ENCODE assay signal across 8 cellular contexts in the genomic region with DNA sequence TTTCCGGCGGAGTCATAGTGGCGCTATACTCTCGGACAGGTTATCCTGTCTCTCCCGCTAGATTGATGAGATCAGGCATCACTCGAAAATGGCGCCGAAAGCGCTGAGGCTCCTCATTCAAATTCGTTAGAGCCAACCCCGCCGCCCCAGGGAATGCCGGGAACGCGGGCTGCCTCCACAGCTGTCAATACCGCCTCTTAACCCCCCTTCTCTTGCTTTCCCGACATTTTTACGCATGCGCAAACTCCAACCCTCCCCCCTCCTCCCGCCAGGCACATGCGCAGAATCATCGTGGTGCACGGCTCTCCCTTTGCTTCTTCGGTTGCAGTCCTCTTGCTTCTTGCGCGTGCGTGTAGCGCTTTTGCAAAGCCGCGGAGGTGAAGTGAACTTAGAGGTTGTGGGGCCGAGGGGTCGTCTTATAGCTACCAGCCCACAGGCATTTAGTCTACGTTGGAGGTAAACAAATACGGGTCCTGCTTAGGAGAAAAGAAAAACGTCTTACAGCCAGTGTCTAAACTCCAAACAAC.
A peak's percentile ranks its signal among the peaks of the same experiment; 100 is the strongest.
DNase-seq lines count a peak whose midpoint lies in the region; ATAC-seq and TF ChIP-seq lines count a peak whose summit lies in the region.

No MANE protein-coding gene starts in this region.

- peak; percentile 72 for ATAC-seq in GM19395 (IDR thresholded peaks at IDR 0.05; ENCODE audit: unreplicated experiment)
- peak; percentile 34 for ATAC-seq in HG03558 (IDR thresholded peaks at IDR 0.05; ENCODE audit: extremely low read depth, unreplicated experiment)
- ATAC-seq in left lobe of liver: peak; percentile 83

- DNase-seq in CD14-positive monocyte (ENCODE audit: low spot score): peak; percentile 99
- DNase-seq in NCI-H748 (lab: John Stamatoyannopoulos, UW; ENCODE audit: unreplicated experiment): peak; percentile 99
- DNase-seq in activated CD4-positive, alpha-beta T cell treated with anti-CD3 and anti-CD28 coated beads, Interleukin-2, amount 50 U/mL, for 24 hours (ENCODE audit: low read depth in 1 of 2, low spot score in 1 of 2): peak; percentile 98 to 99
- DNase-seq in left lobe of liver (ENCODE audit: low spot score): peak; percentile 99
- DNase-seq in stimulated activated CD4-positive, alpha-beta T cell treated with anti-CD3 and anti-CD28 coated beads, Interleukin-2, amount 100 ng/mL, for 24 hours: peak; percentile 97 to 98

- no peak for TF ChIP-seq CTCF in CD14-positive monocyte (IDR thresholded peaks at IDR 0.05)

- peaks cover 10 to 12% of the 10 kb centered on the region in 2 donors for H3K36me3 Mint-ChIP-seq in CD14-positive monocyte
- H3K36me3 Mint-ChIP-seq in dendritic cell treated with granulocyte-macrophage colony-stimulating factor and Interleukin-4, amounts not matched to agents 40 ng/mL and 50 ng/mL, for 4 days (ENCODE audit: low read depth): peaks cover 16% of the 10 kb centered on the region

- H3K27me3 Mint-ChIP-seq in CD14-positive monocyte (ENCODE audit: low read depth in 3 of 3): no peaks in the 10 kb centered on the region
- no peaks in the 10 kb centered on the region for H3K27me3 Mint-ChIP-seq in dendritic cell treated with granulocyte-macrophage colony-stimulating factor and Interleukin-4, amounts not matched to agents 40 ng/mL and 50 ng/mL, for 4 days

- peak overlapping the region; percentile 99 to 100 for H3K4me3 Mint-ChIP-seq in CD14-positive monocyte
- peak overlapping the region; percentile 98 for H3K4me3 Mint-ChIP-seq in dendritic cell treated with granulocyte-macrophage colony-stimulating factor and Interleukin-4, amounts not matched to agents 40 ng/mL and 50 ng/mL, for 4 days

- H3K4me1 Mint-ChIP-seq in CD14-positive monocyte: peaks cover 50% of the 10 kb centered on the region
- H3K4me1 Mint-ChIP-seq in dendritic cell treated with granulocyte-macrophage colony-stimulating factor and Interleukin-4, amounts not matched to agents 40 ng/mL and 50 ng/mL, for 4 days (ENCODE audit: low read depth): peaks cover 53% of the 10 kb centered on the region

- peak overlapping the region; percentile 90 to 98 (median 95) for H3K27ac Mint-ChIP-seq in CD14-positive monocyte
- H3K27ac Mint-ChIP-seq in dendritic cell treated with granulocyte-macrophage colony-stimulating factor and Interleukin-4, amounts not matched to agents 40 ng/mL and 50 ng/mL, for 4 days: peak overlapping the region; percentile 91

- H3K9me3 Mint-ChIP-seq in CD14-positive monocyte: no peaks in the 10 kb centered on the region
- no peaks in the 10 kb centered on the region for H3K9me3 Mint-ChIP-seq in dendritic cell treated with granulocyte-macrophage colony-stimulating factor and Interleukin-4, amounts not matched to agents 40 ng/mL and 50 ng/mL, for 4 days

- intact Hi-C loops in CD14-positive monocyte (cut with micrococcal nuclease): loop anchor here (2.0 to 10.0 kb wide), 6 partner anchors 41 to 833 kb away; partner anchors contain the start of gene TRIM13 (in 1 of the 2)
- intact Hi-C loops in dendritic cell treated with granulocyte-macrophage colony-stimulating factor and Interleukin-4, amounts not matched to agents 40 ng/mL and 50 ng/mL, for 4 days (cut with micrococcal nuclease): loop anchor here (2.0 to 10.0 kb wide), 3 partner anchors 41 to 833 kb away; partner anchors contain the start of gene TRIM13

Comparison
In these comparisons a context has a peak if more than half of its experiments do, and no peak if none do; other contexts are left out.
1. Peak in every context shown above with its lines: DNase-seq and ATAC-seq.